1 cellular context compared by ENCODE assay signal in the genomic region with DNA sequence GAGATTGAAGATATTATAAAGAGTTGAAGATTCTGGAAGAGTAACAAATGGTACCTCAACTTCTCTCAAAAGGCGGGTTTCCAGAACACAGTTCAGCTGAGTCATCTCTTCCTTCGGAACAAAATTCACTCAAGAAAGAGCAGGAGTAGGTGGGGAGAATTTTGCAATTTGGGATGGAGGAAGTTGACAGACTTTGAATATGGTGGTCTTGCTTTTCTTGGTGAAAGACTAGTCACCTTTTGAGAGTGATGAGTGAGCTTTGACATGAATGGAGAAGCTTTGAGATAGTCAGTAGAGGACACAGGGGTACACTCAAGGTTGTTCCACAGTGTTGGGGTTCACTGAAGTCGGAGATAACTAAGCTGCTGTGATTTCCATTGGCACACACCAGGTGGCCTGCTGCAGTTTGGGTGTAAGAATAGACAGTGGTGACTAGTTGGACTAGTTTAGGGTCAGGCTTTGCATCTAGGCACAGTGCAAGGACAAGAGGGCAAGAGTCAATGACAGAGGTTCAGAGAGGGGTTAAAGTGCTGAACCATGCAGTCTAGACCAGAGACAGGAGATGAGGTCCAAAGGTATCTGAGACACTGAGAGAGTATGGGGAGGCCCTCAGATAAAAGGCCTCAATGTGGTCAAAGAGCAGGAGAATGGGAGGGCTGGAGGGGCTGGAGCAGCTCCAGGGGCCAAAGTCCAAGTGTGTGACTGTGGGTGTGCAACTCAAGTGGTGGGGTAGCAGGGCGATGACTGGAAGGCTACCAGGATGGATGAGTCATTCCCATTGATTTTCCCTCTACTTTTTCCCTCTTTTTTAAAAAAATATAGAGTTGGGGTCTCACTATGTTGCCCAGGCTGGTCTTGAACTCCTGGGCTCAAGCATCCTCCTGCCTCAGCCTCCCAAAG.
TF ChIP-seq lines count a peak whose summit lies in the region.

No MANE protein-coding gene starts in this region.

TF ChIP-seq in HepG2, 621 proteins besides CTCF, POLR2A, EP300 and RAD21 (continued from another document and continues in another):
- no peak for TF ChIP-seq ZBTB40 (IDR thresholded peaks at IDR 0.05)
- peak; percentile 52; the same call in 1 of the 2 replicates for TF ChIP-seq ZBTB40 (CRISPR knock-in tag; IDR thresholded peaks at IDR 0.05)
- TF ChIP-seq, protein P1, sequence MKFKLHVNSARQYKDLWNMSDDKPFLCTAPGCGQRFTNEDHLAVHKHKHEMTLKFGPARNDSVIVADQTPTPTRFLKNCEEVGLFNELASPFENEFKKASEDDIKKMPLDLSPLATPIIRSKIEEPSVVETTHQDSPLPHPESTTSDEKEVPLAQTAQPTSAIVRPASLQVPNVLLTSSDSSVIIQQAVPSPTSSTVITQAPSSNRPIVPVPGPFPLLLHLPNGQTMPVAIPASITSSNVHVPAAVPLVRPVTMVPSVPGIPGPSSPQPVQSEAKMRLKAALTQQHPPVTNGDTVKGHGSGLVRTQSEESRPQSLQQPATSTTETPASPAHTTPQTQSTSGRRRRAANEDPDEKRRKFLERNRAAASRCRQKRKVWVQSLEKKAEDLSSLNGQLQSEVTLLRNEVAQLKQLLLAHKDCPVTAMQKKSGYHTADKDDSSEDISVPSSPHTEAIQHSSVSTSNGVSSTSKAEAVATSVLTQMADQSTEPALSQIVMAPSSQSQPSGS (CRISPR knock-in tag; IDR thresholded peaks at IDR 0.05), result peak; percentile 76
- peak; percentile 79; the same call in 1 of the 2 replicates for TF ChIP-seq ERF (CRISPR knock-in tag; IDR thresholded peaks at IDR 0.05)
- TF ChIP-seq PAF1 (CRISPR knock-in tag; IDR thresholded peaks at IDR 0.05), result no peak
- peak; percentile 49 to 78 for TF ChIP-seq MAFK (conservative IDR thresholded peaks at IDR 0.05 in 1 of 2, IDR thresholded peaks at IDR 0.05 in 1 of 2; ENCODE audit: low read length in 2 of 2)
- TF ChIP-seq BHLHE40 (IDR thresholded peaks at IDR 0.05; ENCODE audit: low read length), result peak; percentile 73
- peak; percentile 86 for TF ChIP-seq ONECUT2 (CRISPR knock-in tag; IDR thresholded peaks at IDR 0.05)
- 0 out of 2 replicates have a peak, but pooled peaks have one; percentile 54 for TF ChIP-seq KLF12 (CRISPR knock-in tag; IDR thresholded peaks at IDR 0.05; ENCODE audit: borderline replicate concordance)
- no peak for TF ChIP-seq FOXM1 (CRISPR knock-in tag; IDR thresholded peaks at IDR 0.05)
- no peak for TF ChIP-seq ZZZ3 (CRISPR knock-in tag; IDR thresholded peaks at IDR 0.05; ENCODE audit: borderline replicate concordance)
- TF ChIP-seq GZF1 (CRISPR knock-in tag; IDR thresholded peaks at IDR 0.05), result 0 out of 2 replicates have a peak, but pooled peaks have one; percentile 15
- peak; percentile 83 for TF ChIP-seq TEAD3 (CRISPR knock-in tag; optimal IDR thresholded peaks at IDR 0.05; ENCODE audit: borderline replicate concordance)
- peak; percentile 77; the same call in 1 of the 2 replicates for TF ChIP-seq ZNF354B (CRISPR knock-in tag; IDR thresholded peaks at IDR 0.05)
- peak; percentile 94 for TF ChIP-seq DNMT3B (CRISPR knock-in tag; conservative IDR thresholded peaks at IDR 0.05)
- TF ChIP-seq, protein P2, sequence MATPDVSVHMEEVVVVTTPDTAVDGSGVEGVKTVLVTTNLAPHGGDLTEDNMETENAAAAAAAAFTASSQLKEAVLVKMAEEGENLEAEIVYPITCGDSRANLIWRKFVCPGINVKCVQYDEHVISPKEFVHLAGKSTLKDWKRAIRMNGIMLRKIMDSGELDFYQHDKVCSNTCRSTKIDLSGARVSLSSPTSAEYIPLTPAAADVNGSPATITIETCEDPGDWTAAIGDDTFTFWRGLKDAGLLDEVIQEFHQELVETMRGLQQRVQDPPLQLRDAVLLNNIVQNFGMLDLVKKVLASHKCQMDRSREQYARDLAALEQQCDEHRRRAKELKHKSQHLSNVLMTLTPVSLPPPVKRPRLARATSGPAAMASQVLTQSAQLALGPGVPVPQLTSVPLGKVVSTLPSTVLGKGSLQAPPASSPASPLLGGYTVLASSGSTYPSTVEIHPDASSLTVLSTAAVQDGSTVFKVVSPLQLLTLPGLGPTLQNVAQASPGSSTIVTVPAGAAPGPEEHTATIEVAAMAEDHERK (CRISPR knock-in tag; IDR thresholded peaks at IDR 0.05; ENCODE audit: low read depth), result no peak
- TF ChIP-seq HCFC1 (IDR thresholded peaks at IDR 0.05; ENCODE audit: low read depth, low read length), result 0 out of 2 replicates have a peak, but pooled peaks have one; percentile 32
- peak; percentile 83 for TF ChIP-seq TBX2 (CRISPR knock-in tag; IDR thresholded peaks at IDR 0.05; ENCODE audit: borderline replicate concordance)
- peak; percentile 46; the same call in 1 of the 2 replicates for TF ChIP-seq ZFP1 (CRISPR knock-in tag; IDR thresholded peaks at IDR 0.05)
- TF ChIP-seq DPF2 (CRISPR knock-in tag; IDR thresholded peaks at IDR 0.05; ENCODE audit: borderline replicate concordance, low read depth), result peak; percentile 65
- TF ChIP-seq, protein P3, sequence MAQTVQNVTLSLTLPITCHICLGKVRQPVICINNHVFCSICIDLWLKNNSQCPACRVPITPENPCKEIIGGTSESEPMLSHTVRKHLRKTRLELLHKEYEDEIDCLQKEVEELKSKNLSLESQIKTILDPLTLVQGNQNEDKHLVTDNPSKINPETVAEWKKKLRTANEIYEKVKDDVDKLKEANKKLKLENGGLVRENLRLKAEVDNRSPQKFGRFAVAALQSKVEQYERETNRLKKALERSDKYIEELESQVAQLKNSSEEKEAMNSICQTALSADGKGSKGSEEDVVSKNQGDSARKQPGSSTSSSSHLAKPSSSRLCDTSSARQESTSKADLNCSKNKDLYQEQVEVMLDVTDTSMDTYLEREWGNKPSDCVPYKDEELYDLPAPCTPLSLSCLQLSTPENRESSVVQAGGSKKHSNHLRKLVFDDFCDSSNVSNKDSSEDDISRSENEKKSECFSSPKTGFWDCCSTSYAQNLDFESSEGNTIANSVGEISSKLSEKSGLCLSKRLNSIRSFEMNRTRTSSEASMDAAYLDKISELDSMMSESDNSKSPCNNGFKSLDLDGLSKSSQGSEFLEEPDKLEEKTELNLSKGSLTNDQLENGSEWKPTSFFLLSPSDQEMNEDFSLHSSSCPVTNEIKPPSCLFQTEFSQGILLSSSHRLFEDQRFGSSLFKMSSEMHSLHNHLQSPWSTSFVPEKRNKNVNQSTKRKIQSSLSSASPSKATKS (CRISPR knock-in tag; IDR thresholded peaks at IDR 0.05), result 0 out of 2 replicates have a peak, but pooled peaks have one; percentile 60
- TF ChIP-seq, protein P4, sequence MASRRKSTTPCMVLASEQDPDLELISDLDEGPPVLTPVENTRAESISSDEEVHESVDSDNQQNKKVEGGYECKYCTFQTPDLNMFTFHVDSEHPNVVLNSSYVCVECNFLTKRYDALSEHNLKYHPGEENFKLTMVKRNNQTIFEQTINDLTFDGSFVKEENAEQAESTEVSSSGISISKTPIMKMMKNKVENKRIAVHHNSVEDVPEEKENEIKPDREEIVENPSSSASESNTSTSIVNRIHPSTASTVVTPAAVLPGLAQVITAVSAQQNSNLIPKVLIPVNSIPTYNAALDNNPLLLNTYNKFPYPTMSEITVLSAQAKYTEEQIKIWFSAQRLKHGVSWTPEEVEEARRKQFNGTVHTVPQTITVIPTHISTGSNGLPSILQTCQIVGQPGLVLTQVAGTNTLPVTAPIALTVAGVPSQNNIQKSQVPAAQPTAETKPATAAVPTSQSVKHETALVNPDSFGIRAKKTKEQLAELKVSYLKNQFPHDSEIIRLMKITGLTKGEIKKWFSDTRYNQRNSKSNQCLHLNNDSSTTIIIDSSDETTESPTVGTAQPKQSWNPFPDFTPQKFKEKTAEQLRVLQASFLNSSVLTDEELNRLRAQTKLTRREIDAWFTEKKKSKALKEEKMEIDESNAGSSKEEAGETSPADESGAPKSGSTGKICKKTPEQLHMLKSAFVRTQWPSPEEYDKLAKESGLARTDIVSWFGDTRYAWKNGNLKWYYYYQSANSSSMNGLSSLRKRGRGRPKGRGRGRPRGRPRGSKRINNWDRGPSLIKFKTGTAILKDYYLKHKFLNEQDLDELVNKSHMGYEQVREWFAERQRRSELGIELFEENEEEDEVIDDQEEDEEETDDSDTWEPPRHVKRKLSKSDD (CRISPR knock-in tag; IDR thresholded peaks at IDR 0.05; ENCODE audit: low read depth), result peak; percentile 72; the same call in 1 of the 2 replicates
- TF ChIP-seq, protein P5, sequence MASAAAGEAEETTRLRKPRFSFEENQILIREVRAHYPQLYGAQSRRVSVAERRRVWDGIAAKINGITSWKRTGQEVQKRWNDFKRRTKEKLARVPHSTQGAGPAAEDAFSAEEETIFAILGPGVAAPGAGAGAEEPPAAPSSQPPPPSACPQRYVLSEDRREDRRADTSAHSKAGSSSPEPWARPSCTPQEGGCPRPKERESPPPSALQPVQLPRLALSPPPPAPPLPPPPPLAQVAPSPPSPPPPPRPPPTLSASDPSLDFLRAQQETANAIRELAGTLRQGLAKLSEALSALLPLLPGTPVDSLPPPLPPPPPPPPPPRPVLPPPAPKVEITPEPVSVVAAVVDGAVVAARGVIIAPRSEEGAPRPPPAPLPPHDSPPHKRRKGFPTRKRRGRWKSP (CRISPR knock-in tag; IDR thresholded peaks at IDR 0.05), result 0 out of 2 replicates have a peak, but pooled peaks have one; percentile 50
- peak; percentile 96 for TF ChIP-seq MIER3 (CRISPR knock-in tag; IDR thresholded peaks at IDR 0.05; ENCODE audit: borderline replicate concordance)
- 0 out of 2 replicates have a peak, but pooled peaks have one; percentile 68 for TF ChIP-seq ZIK1 (CRISPR knock-in tag; IDR thresholded peaks at IDR 0.05; ENCODE audit: borderline replicate concordance, low read depth)
- TF ChIP-seq, protein P6, sequence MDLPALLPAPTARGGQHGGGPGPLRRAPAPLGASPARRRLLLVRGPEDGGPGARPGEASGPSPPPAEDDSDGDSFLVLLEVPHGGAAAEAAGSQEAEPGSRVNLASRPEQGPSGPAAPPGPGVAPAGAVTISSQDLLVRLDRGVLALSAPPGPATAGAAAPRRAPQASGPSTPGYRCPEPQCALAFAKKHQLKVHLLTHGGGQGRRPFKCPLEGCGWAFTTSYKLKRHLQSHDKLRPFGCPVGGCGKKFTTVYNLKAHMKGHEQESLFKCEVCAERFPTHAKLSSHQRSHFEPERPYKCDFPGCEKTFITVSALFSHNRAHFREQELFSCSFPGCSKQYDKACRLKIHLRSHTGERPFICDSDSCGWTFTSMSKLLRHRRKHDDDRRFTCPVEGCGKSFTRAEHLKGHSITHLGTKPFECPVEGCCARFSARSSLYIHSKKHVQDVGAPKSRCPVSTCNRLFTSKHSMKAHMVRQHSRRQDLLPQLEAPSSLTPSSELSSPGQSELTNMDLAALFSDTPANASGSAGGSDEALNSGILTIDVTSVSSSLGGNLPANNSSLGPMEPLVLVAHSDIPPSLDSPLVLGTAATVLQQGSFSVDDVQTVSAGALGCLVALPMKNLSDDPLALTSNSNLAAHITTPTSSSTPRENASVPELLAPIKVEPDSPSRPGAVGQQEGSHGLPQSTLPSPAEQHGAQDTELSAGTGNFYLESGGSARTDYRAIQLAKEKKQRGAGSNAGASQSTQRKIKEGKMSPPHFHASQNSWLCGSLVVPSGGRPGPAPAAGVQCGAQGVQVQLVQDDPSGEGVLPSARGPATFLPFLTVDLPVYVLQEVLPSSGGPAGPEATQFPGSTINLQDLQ (CRISPR knock-in tag; IDR thresholded peaks at IDR 0.05), result peak; percentile 34; the same call in 1 of the 2 replicates
- TF ChIP-seq FOSL1 (CRISPR knock-in tag; IDR thresholded peaks at IDR 0.05; ENCODE audit: borderline replicate concordance), result peak; percentile 94
- peak; percentile 38; the same call in 1 of the 2 replicates for TF ChIP-seq GATAD1 (CRISPR knock-in tag; IDR thresholded peaks at IDR 0.05)
- peak; percentile 70 for TF ChIP-seq ZBTB20 (CRISPR knock-in tag; IDR thresholded peaks at IDR 0.05; ENCODE audit: borderline replicate concordance, low read depth)
- TF ChIP-seq ZNF607 (CRISPR knock-in tag; IDR thresholded peaks at IDR 0.05; ENCODE audit: borderline replicate concordance), result peak; percentile 33; the same call in 1 of the 2 replicates
